Comparison of ENCODE assay signal across 17 cellular contexts in the genomic region with DNA sequence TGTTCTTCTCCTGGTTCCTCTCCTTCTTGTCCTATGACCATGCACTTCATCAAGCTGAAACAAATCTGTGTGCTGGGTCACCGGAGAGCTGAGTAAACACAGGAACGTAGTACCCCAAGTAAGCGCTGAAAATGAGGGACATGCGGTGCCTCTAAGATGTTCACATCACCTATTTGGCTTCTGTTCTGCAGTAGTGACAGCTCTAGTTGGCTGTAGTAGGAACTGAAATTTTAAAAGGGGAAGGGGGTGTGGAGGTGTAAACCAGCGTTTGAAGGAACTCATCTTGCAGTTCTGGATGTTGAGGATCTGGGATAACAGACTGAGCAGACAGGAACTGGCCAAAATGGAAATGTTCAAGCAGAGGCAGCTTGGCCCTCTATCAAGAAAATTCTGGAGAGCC.
"Had no signal": no experiment of that assay in that cellular context is flagged by ENCODE, and none has a peak within 500 bp of the region (broad histone marks: within the 10 kb centered on the region; RNA-seq: fewer than 3 reads in every experiment).

No MANE protein-coding gene starts in this region.

- H3K27ac ChIP-seq: brain microvascular endothelial cell, foreskin keratinocyte, right atrium auricular region, tibial nerve, uterus had no signal

- H3K27me3 ChIP-seq: brain microvascular endothelial cell, right atrium auricular region, tibial nerve, uterus had no signal

- DNase-seq: activated CD4-positive, CD25-positive, alpha-beta regulatory T cell treated with anti-CD3 and anti-CD28 coated beads, Interleukin-2, amount 50 U/mL, for 72 hours; activated naive CD4-positive, alpha-beta T cell treated with Interleukin-2 at 50 U/mL for 16 hours; anterior cingulate cortex; brain microvascular endothelial cell; cortex of kidney; effector CD8-positive, alpha-beta T cell; foreskin keratinocyte; kidney glomerular epithelial cell; mesenchymal stem cell; nephron progenitor cell; occipital lobe; stimulated activated CD4-positive, alpha-beta T cell treated with anti-CD3 and anti-CD28 coated beads, Interleukin-4, amount 100 ng/mL, for 1 hour; stimulated activated naive CD4-positive, alpha-beta T cell treated with Interleukin-2 at 50 U/mL for 16 hours; substantia nigra; uterus had no signal

- H3K4me1 ChIP-seq: foreskin keratinocyte, right atrium auricular region, tibial nerve, uterus had no signal

- H3K36me3 ChIP-seq: brain microvascular endothelial cell, right atrium auricular region, tibial nerve, uterus had no signal

- ATAC-seq: foreskin keratinocyte had no signal

- H3K9me3 ChIP-seq: uterus had no signal

- H3K4me3 ChIP-seq: right atrium auricular region, tibial nerve, uterus had no signal
